In the genomic region with DNA sequence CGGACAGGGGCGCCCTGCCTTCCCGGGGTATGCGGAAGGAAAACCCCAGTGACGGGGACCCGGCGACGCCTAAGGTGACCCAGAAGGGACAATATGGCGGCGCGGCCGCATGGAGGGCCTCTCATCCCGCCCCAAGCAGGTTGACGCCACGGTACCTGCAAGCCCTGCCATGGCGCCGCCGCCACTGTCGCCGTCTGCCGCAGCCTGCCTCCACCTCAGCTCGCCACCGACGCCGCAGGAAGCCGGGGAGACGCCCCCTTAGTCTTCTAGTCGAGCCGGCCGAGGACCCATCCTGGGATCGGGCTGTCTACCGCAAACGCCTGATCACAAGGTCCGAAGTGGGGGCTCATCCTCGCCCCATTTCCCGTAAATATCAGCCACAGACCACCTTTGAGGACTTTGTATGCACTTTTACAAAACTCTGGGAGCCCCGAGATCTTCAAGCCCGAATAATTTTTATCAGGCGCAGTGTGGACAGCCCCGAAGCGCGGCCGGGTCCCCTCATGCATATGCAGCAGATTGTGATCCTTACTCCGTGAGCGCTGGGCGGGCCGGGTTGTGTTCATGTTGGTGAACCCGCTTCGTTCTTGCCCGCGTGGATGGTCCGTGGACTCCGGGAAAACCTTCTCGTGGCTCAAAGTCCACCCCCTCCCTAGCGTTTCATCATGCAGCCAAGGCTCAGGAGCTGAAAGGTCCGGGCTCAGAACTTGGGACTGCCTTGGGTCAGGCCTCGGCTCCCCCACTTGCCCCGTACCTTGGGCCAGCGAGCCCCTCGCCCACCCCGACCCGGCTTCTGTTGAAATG, we compare ENCODE assay signal across 1 cellular context.
TF ChIP-seq lines count a peak whose summit lies in the region.

A gene with protein sequence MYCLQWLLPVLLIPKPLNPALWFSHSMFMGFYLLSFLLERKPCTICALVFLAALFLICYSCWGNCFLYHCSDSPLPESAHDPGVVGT (minus strand): TSS at position 239 of the 804 bp plus-strand sequence. CDS start 8,702 bp downstream, outside the sequence.

TF ChIP-seq in HepG2, 621 proteins besides CTCF, POLR2A, EP300 and RAD21 (continued from another document and continues in another):
- peak; percentile 84; the same call in 1 of the 2 replicates for TF ChIP-seq ZNF34 (CRISPR knock-in tag; IDR thresholded peaks at IDR 0.05; ENCODE audit: borderline replicate concordance)
- peak; percentile 86 for TF ChIP-seq ZNF792 (CRISPR knock-in tag; IDR thresholded peaks at IDR 0.05)
- no peak for TF ChIP-seq ZNF430 (CRISPR knock-in tag; IDR thresholded peaks at IDR 0.05)
- no peak for TF ChIP-seq MED13 (CRISPR knock-in tag; IDR thresholded peaks at IDR 0.05)
- TF ChIP-seq AGO2 (optimal IDR thresholded peaks at IDR 0.05; ENCODE audit: low read depth, low read length) = peak; percentile 72
- peak; percentile 73; the same call in 1 of the 2 replicates for TF ChIP-seq ZSCAN25 (CRISPR knock-in tag; IDR thresholded peaks at IDR 0.05)
- 0 out of 2 replicates have a peak, but pooled peaks have one; percentile 33 for TF ChIP-seq ZIK1 (CRISPR knock-in tag; IDR thresholded peaks at IDR 0.05; ENCODE audit: borderline replicate concordance, low read depth)
- TF ChIP-seq, protein P1, sequence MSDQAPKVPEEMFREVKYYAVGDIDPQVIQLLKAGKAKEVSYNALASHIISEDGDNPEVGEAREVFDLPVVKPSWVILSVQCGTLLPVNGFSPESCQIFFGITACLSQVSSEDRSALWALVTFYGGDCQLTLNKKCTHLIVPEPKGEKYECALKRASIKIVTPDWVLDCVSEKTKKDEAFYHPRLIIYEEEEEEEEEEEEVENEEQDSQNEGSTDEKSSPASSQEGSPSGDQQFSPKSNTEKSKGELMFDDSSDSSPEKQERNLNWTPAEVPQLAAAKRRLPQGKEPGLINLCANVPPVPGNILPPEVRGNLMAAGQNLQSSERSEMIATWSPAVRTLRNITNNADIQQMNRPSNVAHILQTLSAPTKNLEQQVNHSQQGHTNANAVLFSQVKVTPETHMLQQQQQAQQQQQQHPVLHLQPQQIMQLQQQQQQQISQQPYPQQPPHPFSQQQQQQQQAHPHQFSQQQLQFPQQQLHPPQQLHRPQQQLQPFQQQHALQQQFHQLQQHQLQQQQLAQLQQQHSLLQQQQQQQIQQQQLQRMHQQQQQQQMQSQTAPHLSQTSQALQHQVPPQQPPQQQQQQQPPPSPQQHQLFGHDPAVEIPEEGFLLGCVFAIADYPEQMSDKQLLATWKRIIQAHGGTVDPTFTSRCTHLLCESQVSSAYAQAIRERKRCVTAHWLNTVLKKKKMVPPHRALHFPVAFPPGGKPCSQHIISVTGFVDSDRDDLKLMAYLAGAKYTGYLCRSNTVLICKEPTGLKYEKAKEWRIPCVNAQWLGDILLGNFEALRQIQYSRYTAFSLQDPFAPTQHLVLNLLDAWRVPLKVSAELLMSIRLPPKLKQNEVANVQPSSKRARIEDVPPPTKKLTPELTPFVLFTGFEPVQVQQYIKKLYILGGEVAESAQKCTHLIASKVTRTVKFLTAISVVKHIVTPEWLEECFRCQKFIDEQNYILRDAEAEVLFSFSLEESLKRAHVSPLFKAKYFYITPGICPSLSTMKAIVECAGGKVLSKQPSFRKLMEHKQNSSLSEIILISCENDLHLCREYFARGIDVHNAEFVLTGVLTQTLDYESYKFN (CRISPR knock-in tag; conservative IDR thresholded peaks at IDR 0.05) = peak; percentile 66; the same call in 1 of the 2 replicates
- TF ChIP-seq, protein P2, sequence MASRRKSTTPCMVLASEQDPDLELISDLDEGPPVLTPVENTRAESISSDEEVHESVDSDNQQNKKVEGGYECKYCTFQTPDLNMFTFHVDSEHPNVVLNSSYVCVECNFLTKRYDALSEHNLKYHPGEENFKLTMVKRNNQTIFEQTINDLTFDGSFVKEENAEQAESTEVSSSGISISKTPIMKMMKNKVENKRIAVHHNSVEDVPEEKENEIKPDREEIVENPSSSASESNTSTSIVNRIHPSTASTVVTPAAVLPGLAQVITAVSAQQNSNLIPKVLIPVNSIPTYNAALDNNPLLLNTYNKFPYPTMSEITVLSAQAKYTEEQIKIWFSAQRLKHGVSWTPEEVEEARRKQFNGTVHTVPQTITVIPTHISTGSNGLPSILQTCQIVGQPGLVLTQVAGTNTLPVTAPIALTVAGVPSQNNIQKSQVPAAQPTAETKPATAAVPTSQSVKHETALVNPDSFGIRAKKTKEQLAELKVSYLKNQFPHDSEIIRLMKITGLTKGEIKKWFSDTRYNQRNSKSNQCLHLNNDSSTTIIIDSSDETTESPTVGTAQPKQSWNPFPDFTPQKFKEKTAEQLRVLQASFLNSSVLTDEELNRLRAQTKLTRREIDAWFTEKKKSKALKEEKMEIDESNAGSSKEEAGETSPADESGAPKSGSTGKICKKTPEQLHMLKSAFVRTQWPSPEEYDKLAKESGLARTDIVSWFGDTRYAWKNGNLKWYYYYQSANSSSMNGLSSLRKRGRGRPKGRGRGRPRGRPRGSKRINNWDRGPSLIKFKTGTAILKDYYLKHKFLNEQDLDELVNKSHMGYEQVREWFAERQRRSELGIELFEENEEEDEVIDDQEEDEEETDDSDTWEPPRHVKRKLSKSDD (CRISPR knock-in tag; IDR thresholded peaks at IDR 0.05; ENCODE audit: low read depth) = 0 out of 2 replicates have a peak, but pooled peaks have one; percentile 50
- peak; percentile 83; the same call in 1 of the 2 replicates for TF ChIP-seq ZNF124 (CRISPR knock-in tag; IDR thresholded peaks at IDR 0.05)
- TF ChIP-seq MXD4 (CRISPR knock-in tag; IDR thresholded peaks at IDR 0.05) = peak; percentile 94
- TF ChIP-seq ZSCAN21 (CRISPR knock-in tag; IDR thresholded peaks at IDR 0.05; ENCODE audit: borderline replicate concordance) = no peak
- TF ChIP-seq KDM5B (CRISPR knock-in tag; IDR thresholded peaks at IDR 0.05; ENCODE audit: borderline replicate concordance) = peak; percentile 78
- TF ChIP-seq FOXA3 (CRISPR knock-in tag; IDR thresholded peaks at IDR 0.05) = no peak
- TF ChIP-seq ZNF143 (CRISPR knock-in tag; IDR thresholded peaks at IDR 0.05) = no peak
- peak; percentile 66 for TF ChIP-seq IRF2 (CRISPR knock-in tag; IDR thresholded peaks at IDR 0.05)
- TF ChIP-seq NFYB (CRISPR knock-in tag; IDR thresholded peaks at IDR 0.05) = peak; percentile 4; the same call in 1 of the 2 replicates
- no peak for TF ChIP-seq ZNF766 (CRISPR knock-in tag; IDR thresholded peaks at IDR 0.05; ENCODE audit: borderline replicate concordance)
- no peak for TF ChIP-seq ZNF512B (CRISPR knock-in tag; IDR thresholded peaks at IDR 0.05; ENCODE audit: borderline replicate concordance)
- TF ChIP-seq IKZF4 (CRISPR knock-in tag; IDR thresholded peaks at IDR 0.05; ENCODE audit: borderline replicate concordance, low read depth, not compliant biosample characterization) = peak; percentile 84
- TF ChIP-seq, protein P3, sequence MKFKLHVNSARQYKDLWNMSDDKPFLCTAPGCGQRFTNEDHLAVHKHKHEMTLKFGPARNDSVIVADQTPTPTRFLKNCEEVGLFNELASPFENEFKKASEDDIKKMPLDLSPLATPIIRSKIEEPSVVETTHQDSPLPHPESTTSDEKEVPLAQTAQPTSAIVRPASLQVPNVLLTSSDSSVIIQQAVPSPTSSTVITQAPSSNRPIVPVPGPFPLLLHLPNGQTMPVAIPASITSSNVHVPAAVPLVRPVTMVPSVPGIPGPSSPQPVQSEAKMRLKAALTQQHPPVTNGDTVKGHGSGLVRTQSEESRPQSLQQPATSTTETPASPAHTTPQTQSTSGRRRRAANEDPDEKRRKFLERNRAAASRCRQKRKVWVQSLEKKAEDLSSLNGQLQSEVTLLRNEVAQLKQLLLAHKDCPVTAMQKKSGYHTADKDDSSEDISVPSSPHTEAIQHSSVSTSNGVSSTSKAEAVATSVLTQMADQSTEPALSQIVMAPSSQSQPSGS (CRISPR knock-in tag; IDR thresholded peaks at IDR 0.05) = peak; percentile 77
- TF ChIP-seq ZNF121 (CRISPR knock-in tag; IDR thresholded peaks at IDR 0.05) = no peak; the same call in 1 of the 2 replicates
- TF ChIP-seq, protein P4, sequence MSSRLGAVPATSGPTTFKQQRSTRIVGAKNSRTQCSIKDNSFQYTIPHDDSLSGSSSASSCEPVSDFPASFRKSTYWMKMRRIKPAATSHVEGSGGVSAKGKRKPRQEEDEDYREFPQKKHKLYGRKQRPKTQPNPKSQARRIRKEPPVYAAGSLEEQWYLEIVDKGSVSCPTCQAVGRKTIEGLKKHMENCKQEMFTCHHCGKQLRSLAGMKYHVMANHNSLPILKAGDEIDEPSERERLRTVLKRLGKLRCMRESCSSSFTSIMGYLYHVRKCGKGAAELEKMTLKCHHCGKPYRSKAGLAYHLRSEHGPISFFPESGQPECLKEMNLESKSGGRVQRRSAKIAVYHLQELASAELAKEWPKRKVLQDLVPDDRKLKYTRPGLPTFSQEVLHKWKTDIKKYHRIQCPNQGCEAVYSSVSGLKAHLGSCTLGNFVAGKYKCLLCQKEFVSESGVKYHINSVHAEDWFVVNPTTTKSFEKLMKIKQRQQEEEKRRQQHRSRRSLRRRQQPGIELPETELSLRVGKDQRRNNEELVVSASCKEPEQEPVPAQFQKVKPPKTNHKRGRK (CRISPR knock-in tag; IDR thresholded peaks at IDR 0.05) = no peak
- TF ChIP-seq ZFP82 (CRISPR knock-in tag; IDR thresholded peaks at IDR 0.05; ENCODE audit: borderline replicate concordance) = peak; percentile 96
- TF ChIP-seq ZNF33A (CRISPR knock-in tag; IDR thresholded peaks at IDR 0.05; ENCODE audit: borderline replicate concordance) = peak; percentile 99
- TF ChIP-seq DZIP1 (CRISPR knock-in tag; IDR thresholded peaks at IDR 0.05) = peak; percentile 83
- 0 out of 2 replicates have a peak, but pooled peaks have one; percentile 18 for TF ChIP-seq SMAD9 (CRISPR knock-in tag; IDR thresholded peaks at IDR 0.05)
- TF ChIP-seq DR1 (CRISPR knock-in tag; IDR thresholded peaks at IDR 0.05) = peak; percentile 95
- TF ChIP-seq MAZ (IDR thresholded peaks at IDR 0.05; ENCODE audit: borderline replicate concordance, low read depth, low read length) = no peak
- peak; percentile 93 for TF ChIP-seq MAZ (CRISPR knock-in tag; IDR thresholded peaks at IDR 0.05; ENCODE audit: low read depth)
- TF ChIP-seq SOX6 (IDR thresholded peaks at IDR 0.05) = no peak
- peak; percentile 73 for TF ChIP-seq SOX6 (CRISPR knock-in tag; IDR thresholded peaks at IDR 0.05)
- peak; percentile 97 for TF ChIP-seq ZNF788 (CRISPR knock-in tag; IDR thresholded peaks at IDR 0.05; ENCODE audit: borderline replicate concordance)
- TF ChIP-seq, protein P5, sequence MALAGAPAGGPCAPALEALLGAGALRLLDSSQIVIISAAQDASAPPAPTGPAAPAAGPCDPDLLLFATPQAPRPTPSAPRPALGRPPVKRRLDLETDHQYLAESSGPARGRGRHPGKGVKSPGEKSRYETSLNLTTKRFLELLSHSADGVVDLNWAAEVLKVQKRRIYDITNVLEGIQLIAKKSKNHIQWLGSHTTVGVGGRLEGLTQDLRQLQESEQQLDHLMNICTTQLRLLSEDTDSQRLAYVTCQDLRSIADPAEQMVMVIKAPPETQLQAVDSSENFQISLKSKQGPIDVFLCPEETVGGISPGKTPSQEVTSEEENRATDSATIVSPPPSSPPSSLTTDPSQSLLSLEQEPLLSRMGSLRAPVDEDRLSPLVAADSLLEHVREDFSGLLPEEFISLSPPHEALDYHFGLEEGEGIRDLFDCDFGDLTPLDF (CRISPR knock-in tag; IDR thresholded peaks at IDR 0.05) = no peak
- TF ChIP-seq SATB2 (CRISPR knock-in tag; IDR thresholded peaks at IDR 0.05) = no peak
- TF ChIP-seq, protein P6, sequence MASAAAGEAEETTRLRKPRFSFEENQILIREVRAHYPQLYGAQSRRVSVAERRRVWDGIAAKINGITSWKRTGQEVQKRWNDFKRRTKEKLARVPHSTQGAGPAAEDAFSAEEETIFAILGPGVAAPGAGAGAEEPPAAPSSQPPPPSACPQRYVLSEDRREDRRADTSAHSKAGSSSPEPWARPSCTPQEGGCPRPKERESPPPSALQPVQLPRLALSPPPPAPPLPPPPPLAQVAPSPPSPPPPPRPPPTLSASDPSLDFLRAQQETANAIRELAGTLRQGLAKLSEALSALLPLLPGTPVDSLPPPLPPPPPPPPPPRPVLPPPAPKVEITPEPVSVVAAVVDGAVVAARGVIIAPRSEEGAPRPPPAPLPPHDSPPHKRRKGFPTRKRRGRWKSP (CRISPR knock-in tag; IDR thresholded peaks at IDR 0.05) = peak; percentile 40; the same call in 1 of the 2 replicates
- no peak for TF ChIP-seq SUZ12 (IDR thresholded peaks at IDR 0.05; ENCODE audit: low read depth, low read length)
- TF ChIP-seq SMARCC2 (IDR thresholded peaks at IDR 0.05) = no peak
- TF ChIP-seq ZSCAN31 (CRISPR knock-in tag; IDR thresholded peaks at IDR 0.05; ENCODE audit: low read depth) = peak; percentile 95
- peak; percentile 81 for TF ChIP-seq HOXA3 (CRISPR knock-in tag; IDR thresholded peaks at IDR 0.05)
- TF ChIP-seq ZNF431 (CRISPR knock-in tag; IDR thresholded peaks at IDR 0.05; ENCODE audit: borderline replicate concordance, low read depth) = peak; percentile 86
- peak; percentile 87 for TF ChIP-seq EED (CRISPR knock-in tag; IDR thresholded peaks at IDR 0.05)
- TF ChIP-seq HNRNPK (IDR thresholded peaks at IDR 0.05; ENCODE audit: low read depth, low read length, poor library complexity, severe bottlenecking) = no peak
